ENCODE assay signal across 19 cellular contexts in the genomic region with DNA sequence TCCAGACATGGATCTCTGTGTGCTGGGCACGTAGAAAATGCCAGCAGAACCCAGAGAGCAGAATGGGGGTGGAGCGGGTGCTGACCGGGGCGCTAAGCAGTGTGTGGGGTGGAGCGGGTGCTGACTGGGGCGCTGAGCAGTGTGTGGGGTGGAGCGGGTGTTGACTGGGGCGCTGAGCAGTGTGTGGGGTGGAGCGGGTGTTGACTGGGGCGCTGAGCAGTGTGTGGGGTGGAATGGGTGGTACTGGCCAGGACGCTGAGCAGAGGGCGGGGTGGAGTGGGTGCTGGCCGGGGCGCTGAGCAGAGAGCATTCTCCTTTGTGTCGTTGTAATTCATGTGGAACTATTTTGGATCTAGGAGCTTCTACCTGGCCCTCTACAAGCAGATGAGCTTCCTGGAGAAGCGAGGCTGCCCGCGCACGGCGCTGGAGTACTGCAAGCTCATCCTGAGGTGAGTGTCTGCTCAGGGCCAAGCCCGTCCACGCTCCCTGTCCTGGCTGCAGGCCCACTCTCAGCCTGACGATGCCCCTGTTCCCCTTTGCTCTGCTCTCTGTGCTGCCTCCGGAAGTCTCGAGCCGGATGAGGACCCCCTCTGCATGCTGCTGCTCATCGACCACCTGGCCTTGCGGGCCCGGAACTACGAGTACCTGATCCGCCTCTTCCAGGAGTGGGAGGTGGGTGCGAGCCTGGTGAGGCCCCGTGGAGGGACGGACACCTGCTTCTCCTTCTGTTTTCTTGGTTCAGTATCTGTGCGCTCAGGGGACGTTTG. TPM values are rescaled to one million over a fixed set of nuclear protein-coding genes. Genes with fewer than 3 reads are reported as not detected.
DNase-seq lines count a peak whose midpoint lies in the region; ATAC-seq and TF ChIP-seq lines count a peak whose summit lies in the region.
"Had no signal": no experiment of that assay in that cellular context is flagged by ENCODE, and none has a peak within 500 bp of the region (broad histone marks: within the 10 kb centered on the region; RNA-seq: fewer than 3 reads in every experiment).

No MANE protein-coding gene starts in this region.

- H3K9me3 ChIP-seq in right cardiac atrium (ENCODE audit: control insufficient read depth, low read length): no peaks in the 10 kb centered on the region
- H3K9me3 ChIP-seq: BLaER1 had no signal

- no peaks in the 10 kb centered on the region for H3K9me3 Mint-ChIP-seq in endothelial cell (ENCODE audit: unreplicated experiment)
- no peaks in the 10 kb centered on the region for H3K9me3 Mint-ChIP-seq in natural killer cell treated with Interleukin-12 subunit alpha and Interleukin-12 subunit beta and Interleukin-15 and Interleukin-18, amount 100 ng/mL, for 72 hours
- H3K9me3 Mint-ChIP-seq in Calu3 (ENCODE audit: low read depth, unreplicated experiment): no peaks in the 10 kb centered on the region
- H3K9me3 Mint-ChIP-seq: CD8-positive, alpha-beta memory T cell had no signal

- 95% methylated on average over 36 of the region's 36 CpGs for WGBS in right cardiac atrium

- ATAC-seq in right cardiac atrium (no peak), GM21528 (IDR thresholded peaks at IDR 0.05; ENCODE audit: low FRiP score, unreplicated experiment) (no peak), GM19463 (IDR thresholded peaks at IDR 0.05; ENCODE audit: unreplicated experiment) (no peak)
- no peak for ATAC-seq in natural killer cell treated with Interleukin-12 subunit alpha and Interleukin-12 subunit beta and Interleukin-15 and Interleukin-18, amount 100 ng/mL, for 72 hours

- CTCF ChIA-PET in Calu3 (lab: Charles Lee): no interaction called here

- DNase-seq in right cardiac atrium (peak in 2 of 3 donors; percentile 28 to 36), cardiac septum (ENCODE audit: low spot score) (no peak), endothelial cell (ENCODE audit: low spot score) (no peak), Calu3 (no peak)
- peak; percentile 45 for DNase-seq in natural killer cell treated with Interleukin-12 subunit alpha and Interleukin-12 subunit beta and Interleukin-15 and Interleukin-18, amount 100 ng/mL, for 72 hours (ENCODE audit: low spot score)
- no peak for DNase-seq in effector CD4-positive, alpha-beta T cell
- DNase-seq: CD8-positive, alpha-beta memory T cell; DMS79 treated with DMSO at 0.1 percent for 48 hours; KBM-7; NCI-H1417 treated with DMSO at 0.1 percent for 48 hours; NCI-H2029; NCI-H510A treated with DMSO at 0.1 percent for 48 hours; NCI-H82; PC-9 had no signal

- H3K27ac ChIP-seq in right cardiac atrium (ENCODE audit: low read length): no peak overlapping the region
- H3K27ac ChIP-seq: BLaER1, HL-60, PC-9, SK-N-MC had no signal

- no peaks in the 10 kb centered on the region for H3K27me3 ChIP-seq in right cardiac atrium (ENCODE audit: control insufficient read depth, insufficient read depth)
- H3K27me3 ChIP-seq: BLaER1 had no signal

- H3K4me3 ChIP-seq in right cardiac atrium (ENCODE audit: low read length): no peak overlapping the region
- H3K4me3 ChIP-seq: BLaER1, PC-9, SK-N-MC had no signal

- no peaks in the 10 kb centered on the region for H3K4me1 ChIP-seq in right cardiac atrium (ENCODE audit: control insufficient read depth, insufficient read depth, low read length)
- H3K4me1 ChIP-seq: BLaER1 had no signal

- no TSS peak for BruUV-seq in Calu3 (replicated peaks; lab: Mats Ljungman, UMichigan)

- H3K36me3 Mint-ChIP-seq in endothelial cell (ENCODE audit: low read depth, unreplicated experiment): peaks cover 41% of the 10 kb centered on the region
- peaks cover 6% of the 10 kb centered on the region for H3K36me3 Mint-ChIP-seq in natural killer cell treated with Interleukin-12 subunit alpha and Interleukin-12 subunit beta and Interleukin-15 and Interleukin-18, amount 100 ng/mL, for 72 hours
- H3K36me3 Mint-ChIP-seq in Calu3 (ENCODE audit: insufficient read depth, unreplicated experiment): peaks cover 77% of the 10 kb centered on the region

- H3K4me3 Mint-ChIP-seq in endothelial cell (ENCODE audit: unreplicated experiment) (peak overlapping the region; percentile 51), Calu3 (ENCODE audit: low read depth, unreplicated experiment) (no peak overlapping the region)
- H3K4me3 Mint-ChIP-seq in natural killer cell treated with Interleukin-12 subunit alpha and Interleukin-12 subunit beta and Interleukin-15 and Interleukin-18, amount 100 ng/mL, for 72 hours: no peak overlapping the region

- H3K27me3 Mint-ChIP-seq in endothelial cell (ENCODE audit: unreplicated experiment) (peaks cover 8% of the 10 kb centered on the region), Calu3 (ENCODE audit: unreplicated experiment) (no peaks in the 10 kb centered on the region)
- H3K27me3 Mint-ChIP-seq in natural killer cell treated with Interleukin-12 subunit alpha and Interleukin-12 subunit beta and Interleukin-15 and Interleukin-18, amount 100 ng/mL, for 72 hours: no peaks in the 10 kb centered on the region
- H3K27me3 Mint-ChIP-seq: CD8-positive, alpha-beta memory T cell had no signal

- H3K27ac Mint-ChIP-seq in endothelial cell (ENCODE audit: unreplicated experiment): no peak overlapping the region
- H3K27ac Mint-ChIP-seq in natural killer cell treated with Interleukin-12 subunit alpha and Interleukin-12 subunit beta and Interleukin-15 and Interleukin-18, amount 100 ng/mL, for 72 hours: no peak overlapping the region
- no peak overlapping the region for H3K27ac Mint-ChIP-seq in Calu3 (ENCODE audit: unreplicated experiment)

- intact Hi-C loops in right cardiac atrium (cut with DNase I) (no loop called here), cardiac septum (cut with DNase I) (no loop called here), Calu3 (cut with micrococcal nuclease; ENCODE audit: unreplicated experiment) (no loop called here)

- no peaks in the 10 kb centered on the region for H3K4me1 Mint-ChIP-seq in endothelial cell (ENCODE audit: unreplicated experiment)
- peaks cover 0 to 5% of the 10 kb centered on the region in 2 donors for H3K4me1 Mint-ChIP-seq in natural killer cell treated with Interleukin-12 subunit alpha and Interleukin-12 subunit beta and Interleukin-15 and Interleukin-18, amount 100 ng/mL, for 72 hours (ENCODE audit: low read depth in 2 of 2)
- no peaks in the 10 kb centered on the region for H3K4me1 Mint-ChIP-seq in Calu3 (ENCODE audit: low read depth, unreplicated experiment)

- no peak for TF ChIP-seq CTCF in endothelial cell (IDR thresholded peaks at IDR 0.05; ENCODE audit: unreplicated experiment)
- no peak for TF ChIP-seq CTCF in Calu3 (IDR thresholded peaks at IDR 0.05; ENCODE audit: unreplicated experiment)

RNA-seq across cellular contexts. Expression of gene MC1R, which starts 20.3 kb away (rescaled TPM):
- total RNA-seq in right cardiac atrium: 1 to 10 TPM; 1.3 to 2.6 (median 1.7) TPM
- 1.5 TPM for polyA plus RNA-seq in right cardiac atrium
- 4.0 TPM for total RNA-seq in cardiac septum
- total RNA-seq in endothelial cell (ENCODE audit: unreplicated experiment): 2.9 TPM
- 10 to 100 TPM in 1 of 2 donors, 1 to 10 TPM in 1; 9.3 to 13.0 TPM for total RNA-seq in natural killer cell treated with Interleukin-12 subunit alpha and Interleukin-12 subunit beta and Interleukin-15 and Interleukin-18, amount 100 ng/mL, for 72 hours
- 16.9 and 17.4 TPM in 2 replicates for total RNA-seq in Calu3 (2022)

RNA-seq across cellular contexts. Expression of gene TUBB3, which starts 24.8 kb away (rescaled TPM):
- total RNA-seq in right cardiac atrium: 1 to 10 TPM; 1.1 to 6.6 (median 1.9) TPM
- polyA plus RNA-seq in right cardiac atrium: 2.1 TPM
- 6.8 TPM for total RNA-seq in cardiac septum
- 95.7 TPM for total RNA-seq in endothelial cell (ENCODE audit: unreplicated experiment)
- 10 to 100 TPM in 1 of 2 donors, 1 to 10 TPM in 1; 9.6 to 10.9 TPM for total RNA-seq in natural killer cell treated with Interleukin-12 subunit alpha and Interleukin-12 subunit beta and Interleukin-15 and Interleukin-18, amount 100 ng/mL, for 72 hours
- total RNA-seq in Calu3 (2022): 52.1 and 61.5 TPM in 2 replicates
- polyA plus RNA-seq: CD8-positive, alpha-beta memory T cell had no signal

RNA-seq across cellular contexts. Expression of gene TCF25, which starts 25.0 kb away (rescaled TPM):
- total RNA-seq in right cardiac atrium (100 to 1,000 TPM in 3 of 4 donors, 10 to 100 TPM in 1; 97.2 to 137 (median 103) TPM), cardiac septum (106 TPM), endothelial cell (ENCODE audit: unreplicated experiment) (210 TPM), Calu3 (2022) (270 and 300 TPM in 2 replicates)
- 73.5 TPM for polyA plus RNA-seq in right cardiac atrium
- total RNA-seq in natural killer cell treated with Interleukin-12 subunit alpha and Interleukin-12 subunit beta and Interleukin-15 and Interleukin-18, amount 100 ng/mL, for 72 hours: 100 to 1,000 TPM; 239 to 382 TPM

RNA-seq across cellular contexts. Expression of gene DEF8, which starts 50.2 kb away (rescaled TPM):
- total RNA-seq in right cardiac atrium (10 to 100 TPM; 41.4 to 60.0 (median 47.4) TPM), cardiac septum (42.8 TPM), endothelial cell (ENCODE audit: unreplicated experiment) (65.5 TPM), Calu3 (2022) (67.0 and 70.1 TPM in 2 replicates)
- 65.4 TPM for polyA plus RNA-seq in right cardiac atrium
- total RNA-seq in natural killer cell treated with Interleukin-12 subunit alpha and Interleukin-12 subunit beta and Interleukin-15 and Interleukin-18, amount 100 ng/mL, for 72 hours: 10 to 100 TPM; 44.2 to 55.5 TPM

Comparison
In these comparisons a context has a peak if more than half of its experiments do, and no peak if none do; other contexts are left out.
1. DNase-seq: peak in right cardiac atrium (2 of 3) and natural killer cell treated with Interleukin-12 subunit alpha and Interleukin-12 subunit beta and Interleukin-15 and Interleukin-18, amount 100 ng/mL, for 72 hours (single experiment); none in cardiac septum (single experiment), endothelial cell (single experiment), effector CD4-positive, alpha-beta T cell (single experiment) and Calu3 (single experiment).